ENCODE assay signal across 8 cellular contexts in the genomic region with DNA sequence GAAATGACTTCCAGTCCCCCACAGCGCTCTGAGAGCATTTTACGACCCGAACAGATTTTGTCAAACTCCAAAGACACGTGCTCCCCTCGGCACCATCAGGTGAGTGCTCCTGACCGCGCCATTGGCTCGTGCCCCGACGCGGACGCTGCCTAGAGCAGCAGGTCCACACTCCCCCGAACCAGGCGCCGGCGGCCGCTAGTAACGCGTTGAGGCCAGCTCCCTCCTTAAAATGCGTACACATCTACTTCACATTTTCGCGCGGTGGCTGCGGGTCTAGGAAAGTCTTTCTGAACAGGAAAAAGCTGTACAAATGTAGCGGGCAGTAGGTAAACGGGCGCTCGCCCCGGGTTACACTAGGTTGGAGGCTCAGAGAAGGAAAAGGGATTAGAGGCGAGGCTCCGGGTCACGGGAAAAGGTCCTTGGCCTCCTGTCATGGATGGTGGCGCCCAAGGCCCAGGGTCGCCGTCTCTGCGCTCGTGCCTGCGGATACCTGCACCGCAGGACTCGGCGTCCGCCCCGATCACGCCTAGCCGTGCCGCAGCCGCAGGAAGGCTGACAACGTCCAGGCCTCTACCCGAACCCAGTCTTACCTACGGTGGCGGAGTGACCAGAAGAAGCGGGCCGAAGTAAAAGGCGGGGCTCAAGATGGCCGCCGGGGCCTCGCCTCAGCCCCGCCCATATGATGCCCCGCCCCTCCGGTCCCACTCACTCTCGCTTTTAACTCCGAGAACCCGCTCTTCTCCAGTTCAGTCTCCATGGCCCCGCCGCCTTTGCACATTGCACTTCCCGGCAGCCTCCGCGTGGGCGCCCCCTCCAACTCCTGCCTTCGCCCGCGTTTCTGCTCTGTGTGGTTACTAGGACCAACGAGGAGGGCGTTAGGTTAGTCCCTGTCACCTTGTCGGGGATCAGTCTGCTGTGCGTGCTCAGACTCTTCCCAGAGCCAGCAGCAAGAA. TPM values are rescaled to one million over a fixed set of nuclear protein-coding genes. Genes with fewer than 3 reads are reported as not detected.
DNase-seq lines count a peak whose midpoint lies in the region; ATAC-seq and TF ChIP-seq lines count a peak whose summit lies in the region.

A gene with protein sequence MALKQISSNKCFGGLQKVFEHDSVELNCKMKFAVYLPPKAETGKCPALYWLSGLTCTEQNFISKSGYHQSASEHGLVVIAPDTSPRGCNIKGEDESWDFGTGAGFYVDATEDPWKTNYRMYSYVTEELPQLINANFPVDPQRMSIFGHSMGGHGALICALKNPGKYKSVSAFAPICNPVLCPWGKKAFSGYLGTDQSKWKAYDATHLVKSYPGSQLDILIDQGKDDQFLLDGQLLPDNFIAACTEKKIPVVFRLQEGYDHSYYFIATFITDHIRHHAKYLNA (minus strand): TSS at position 647 of the 953 bp plus-strand sequence. CDS start 5,748 bp downstream, outside the sequence.

- H3K9me3 Mint-ChIP-seq in activated B cell treated with CpG ODN at 0.5 μM for 24 hours: no peaks in the 10 kb centered on the region

- H3K4me3 Mint-ChIP-seq in activated B cell treated with CpG ODN at 0.5 μM for 24 hours: peak within 1 kb of the TSS; percentile 97

- ATAC-seq in GM18873 (IDR thresholded peaks at IDR 0.05; ENCODE audit: low FRiP score, unreplicated experiment) (peak; percentile 70), HG03139 (IDR thresholded peaks at IDR 0.05; ENCODE audit: unreplicated experiment) (peak; percentile 88), activated B cell treated with CpG ODN at 0.5 μM for 24 hours (ENCODE audit: low read depth) (peak; percentile 95)

- H3K4me3 ChIP-seq in AG04449 (ENCODE audit: low read depth, low read length): peak within 1 kb of the TSS; percentile 90

- POLR2A ChIA-PET in AG04449 (lab: Yijun Ruan, JAX) (interaction anchor here (0.6 kb wide), 1 partner anchor 1122 kb away, joined by 3 read pairs; no protein-coding TSS in a partner anchor), activated B cell treated with CpG ODN at 0.5 μM for 24 hours (lab: Charles Lee) (interaction anchor here (0.9 kb wide), 1 partner anchor 15 kb away, joined by 3 read pairs; no protein-coding TSS in a partner anchor)

- no peaks in the 10 kb centered on the region for H3K27me3 Mint-ChIP-seq in activated B cell treated with CpG ODN at 0.5 μM for 24 hours

- intact Hi-C loops in activated B cell treated with CpG ODN at 0.5 μM for 24 hours (cut with micrococcal nuclease): loop anchor here (2.0 to 10.0 kb wide), 6 partner anchors 244 to 1456 kb away; partner anchors contain the start of genes LRCH1, LRRC63, NUDT15 and SUCLA2

- TF ChIP-seq CTCF in AG04449 (IDR thresholded peaks at IDR 0.05; ENCODE audit: insufficient read depth, low read length, missing control alignments) (no peak), activated B cell treated with CpG ODN at 0.5 μM for 24 hours (IDR thresholded peaks at IDR 0.05) (no peak)

- H3K36me3 Mint-ChIP-seq in activated B cell treated with CpG ODN at 0.5 μM for 24 hours (ENCODE audit: low read depth): peaks cover 20% of the 10 kb centered on the region

- DNase-seq in AG04449 (ENCODE audit: low read depth, low spot score) (peak; percentile 38), NCI-H2227 (lab: John Stamatoyannopoulos, UW; ENCODE audit: unreplicated experiment) (peak; percentile 92), activated B cell treated with CpG ODN at 0.5 μM for 24 hours (peak; percentile 86), caudate nucleus (lab: John Stamatoyannopoulos, UW) (peak in 60 of 61 donors; percentile 21 to 95 (median 85)), iris pigment epithelial cell (ENCODE audit: low read depth) (peak; percentile 93)
- peak; percentile 94 for DNase-seq in stimulated activated CD4-positive, alpha-beta T cell treated with anti-CD3 and anti-CD28 coated beads, Interleukin-12 subunit alpha, Interleukin-12 subunit beta, amount 100 ng/mL, for 4 hours

- H3K27ac Mint-ChIP-seq in activated B cell treated with CpG ODN at 0.5 μM for 24 hours: peak within 1 kb of the TSS; percentile 96

- peak within 1 kb of the TSS; percentile 86 for H3K27ac ChIP-seq in caudate nucleus (ENCODE audit: low read depth, low read length)

- peaks cover 38% of the 10 kb centered on the region for H3K4me1 Mint-ChIP-seq in activated B cell treated with CpG ODN at 0.5 μM for 24 hours

- CTCF ChIA-PET in AG04449 (lab: Yijun Ruan, JAX) (no interaction called here), activated B cell treated with CpG ODN at 0.5 μM for 24 hours (lab: Charles Lee) (interaction anchor here (1.2 kb wide), 1 partner anchor 245 kb away, joined by 3 read pairs; no protein-coding TSS in a partner anchor)

RNA-seq across cellular contexts. Expression of the gene that starts here (rescaled TPM):
- total RNA-seq in activated B cell treated with CpG ODN at 0.5 μM for 24 hours: 73.5 and 74.2 TPM in 2 replicates

Comparison
In these comparisons a context has a peak if more than half of its experiments do, and no peak if none do; other contexts are left out.
1. Peak in every context shown above with its lines: DNase-seq, ATAC-seq, H3K4me3 ChIP-seq and H3K27ac ChIP-seq.
2. DNase-seq: peak in every context shown above with its lines; median percentile 94 in stimulated activated CD4-positive, alpha-beta T cell treated with anti-CD3 and anti-CD28 coated beads, Interleukin-12 subunit alpha, Interleukin-12 subunit beta, amount 100 ng/mL, for 4 hours; 93 in iris pigment epithelial cell; 92 in NCI-H2227; 86 in activated B cell treated with CpG ODN at 0.5 μM for 24 hours; 85 in caudate nucleus; 38 in AG04449.